In genomic region chr18:62420151-62420512, GRCh38 we compare ENCODE assay signal across 1 cellular context.
TF ChIP-seq lines count a peak whose summit lies in the region.

No MANE protein-coding gene starts in this region.

TF ChIP-seq in HepG2, 621 proteins besides CTCF, POLR2A, EP300 and RAD21 (continued from another document and continues in another):
- TF ChIP-seq PRDM4 (CRISPR knock-in tag; IDR thresholded peaks at IDR 0.05; ENCODE audit: borderline replicate concordance) (no peak), ARID2 (CRISPR knock-in tag; IDR thresholded peaks at IDR 0.05; ENCODE audit: borderline replicate concordance) (no peak), DDIT3 (CRISPR knock-in tag; IDR thresholded peaks at IDR 0.05) (no peak), MTERF4 (CRISPR knock-in tag; IDR thresholded peaks at IDR 0.05) (no peak), AHDC1 (CRISPR knock-in tag; IDR thresholded peaks at IDR 0.05; ENCODE audit: borderline replicate concordance) (peak; percentile 42; the same call in 1 of the 2 replicates), RBFOX2 (IDR thresholded peaks at IDR 0.05; ENCODE audit: low read depth, low read length) (peak; percentile 49; the same call in 1 of the 2 replicates), FOSL2 (CRISPR knock-in tag; IDR thresholded peaks at IDR 0.05) (peak; percentile 96), RBM22 (optimal IDR thresholded peaks at IDR 0.05; ENCODE audit: low read length) (no peak), HMG20B (CRISPR knock-in tag; conservative IDR thresholded peaks at IDR 0.05) (no peak), ZNF3 (CRISPR knock-in tag; IDR thresholded peaks at IDR 0.05) (no peak), KAT8 (CRISPR knock-in tag; IDR thresholded peaks at IDR 0.05) (no peak), NR3C1 (CRISPR knock-in tag; IDR thresholded peaks at IDR 0.05) (no peak), ZNF598 (CRISPR knock-in tag; IDR thresholded peaks at IDR 0.05; ENCODE audit: borderline replicate concordance) (no peak), ZNF7 (CRISPR knock-in tag; IDR thresholded peaks at IDR 0.05) (no peak), ZKSCAN8 (CRISPR knock-in tag; IDR thresholded peaks at IDR 0.05; ENCODE audit: borderline replicate concordance) (no peak), ZNF883 (CRISPR knock-in tag; IDR thresholded peaks at IDR 0.05; ENCODE audit: not compliant biosample characterization) (no peak), SMYD3 (CRISPR knock-in tag; IDR thresholded peaks at IDR 0.05) (no peak), ZNF484 (CRISPR knock-in tag; IDR thresholded peaks at IDR 0.05; ENCODE audit: borderline replicate concordance, low read depth) (no peak), ZMYM4 (CRISPR knock-in tag; IDR thresholded peaks at IDR 0.05) (peak; percentile 72), ZNF331 (CRISPR knock-in tag; IDR thresholded peaks at IDR 0.05) (no peak), ZXDC (CRISPR knock-in tag; IDR thresholded peaks at IDR 0.05) (no peak), ZNF790 (CRISPR knock-in tag; IDR thresholded peaks at IDR 0.05; ENCODE audit: borderline replicate concordance) (no peak), MAF1 (CRISPR knock-in tag; IDR thresholded peaks at IDR 0.05; ENCODE audit: borderline replicate concordance) (no peak), ETV6 (CRISPR knock-in tag; conservative IDR thresholded peaks at IDR 0.05) (no peak), CCAR2 (optimal IDR thresholded peaks at IDR 0.05; ENCODE audit: low read depth, low read length) (no peak), ETV5 (CRISPR knock-in tag; IDR thresholded peaks at IDR 0.05; ENCODE audit: borderline replicate concordance) (peak; percentile 26; the same call in 1 of the 2 replicates), AKNA (CRISPR knock-in tag; IDR thresholded peaks at IDR 0.05; ENCODE audit: borderline replicate concordance) (no peak), ATM (IDR thresholded peaks at IDR 0.05; ENCODE audit: borderline replicate concordance) (no peak), ZSCAN25 (CRISPR knock-in tag; IDR thresholded peaks at IDR 0.05) (no peak), HNF1B (CRISPR knock-in tag; IDR thresholded peaks at IDR 0.05) (no peak), PHF21A (CRISPR knock-in tag; IDR thresholded peaks at IDR 0.05) (peak; percentile 23; the same call in 1 of the 2 replicates), HINFP (CRISPR knock-in tag; IDR thresholded peaks at IDR 0.05; ENCODE audit: low read depth) (no peak), ZNF446 (CRISPR knock-in tag; IDR thresholded peaks at IDR 0.05) (no peak), ATF7 (IDR thresholded peaks at IDR 0.05) (0 out of 2 replicates have a peak, but pooled peaks have one; percentile 3), ATF7 (CRISPR knock-in tag; IDR thresholded peaks at IDR 0.05) (no peak), LCORL (IDR thresholded peaks at IDR 0.05) (no peak), LCORL (CRISPR knock-in tag; IDR thresholded peaks at IDR 0.05) (no peak), RNF2 (conservative IDR thresholded peaks at IDR 0.05; ENCODE audit: low read depth) (no peak), ZNF503 (CRISPR knock-in tag; IDR thresholded peaks at IDR 0.05) (0 out of 2 replicates have a peak, but pooled peaks have one; percentile 3)
